7 cellular contexts compared by ENCODE assay signal in genomic region chr7:33346055-33346454, GRCh38.
"Had no signal": no experiment of that assay in that cellular context is flagged by ENCODE, and none has a peak within 500 bp of the region (broad histone marks: within the 10 kb centered on the region; RNA-seq: fewer than 3 reads in every experiment).

No MANE protein-coding gene starts in this region.

- DNase-seq: GM23248, GOT3, H7, HFFc6, IMR-90, Karpas-422, KBM-7 had no signal
